14 cellular contexts compared by ENCODE assay signal in genomic region chr4:85773372-85773771, GRCh38.
A peak's percentile ranks its signal among the peaks of the same experiment; 100 is the strongest.
DNase-seq lines count a peak whose midpoint lies in the region; ATAC-seq and TF ChIP-seq lines count a peak whose summit lies in the region.
"Had no signal": no experiment of that assay in that cellular context is flagged by ENCODE, and none has a peak within 500 bp of the region (broad histone marks: within the 10 kb centered on the region; RNA-seq: fewer than 3 reads in every experiment).

No MANE protein-coding gene starts in this region.

- no peak overlapping the region for H3K4me3 ChIP-seq in GM23338
- no peak overlapping the region for H3K4me3 ChIP-seq in HUES6 (ENCODE audit: low read depth, low read length)
- H3K4me3 ChIP-seq in endodermal cell (ENCODE audit: low read length), result peak overlapping the region; percentile 37
- H3K4me3 ChIP-seq: K562 had no signal

- H3K27ac Mint-ChIP-seq in GM23338 (no peak overlapping the region), endodermal cell (peak overlapping the region; percentile 72)
- H3K27ac Mint-ChIP-seq in T-helper 2 cell treated with Interferon-gamma antibody and Interleukin-4, amounts not matched to agents 5 μg/mL and 100 μg/mL, for 36 hours, result no peak overlapping the region
- H3K27ac Mint-ChIP-seq: B cell; CD4-positive, alpha-beta T cell had no signal

- H3K9me3 Mint-ChIP-seq in GM23338 (no peaks in the 10 kb centered on the region; the same call in 2 of the 3 replicates), endodermal cell (peaks cover 15% of the 10 kb centered on the region)
- no peaks in the 10 kb centered on the region for H3K9me3 Mint-ChIP-seq in T-helper 2 cell treated with Interferon-gamma antibody and Interleukin-4, amounts not matched to agents 5 μg/mL and 100 μg/mL, for 36 hours
- H3K9me3 Mint-ChIP-seq: CD4-positive, alpha-beta T cell had no signal

- H3K27ac ChIP-seq in GM23338 (ENCODE audit: low read depth), result no peak overlapping the region
- peak overlapping the region; percentile 63; the same call in 1 of the 2 replicates for H3K27ac ChIP-seq in HUES6 (ENCODE audit: low read depth, low read length)
- H3K27ac ChIP-seq in endodermal cell (ENCODE audit: low read depth, low read length), result no peak overlapping the region
- no peak overlapping the region for H3K27ac ChIP-seq in caudate nucleus (ENCODE audit: low read depth, low read length)

- WGBS in endodermal cell (ENCODE audit: insufficient coverage in 1 of 2, insufficient read length in 1 of 2), 2 experiments, result no CpG with 5 or more reads among the region's 1 CpG

- ATAC-seq in GM23338, result peak; percentile 71
- no peak for ATAC-seq in GM21786 (IDR thresholded peaks at IDR 0.05; ENCODE audit: unreplicated experiment)
- ATAC-seq: K562 had no signal

- no peak overlapping the region for H3K9ac ChIP-seq in HUES6 (ENCODE audit: low read length)
- H3K9ac ChIP-seq in endodermal cell (ENCODE audit: extremely low read depth, low read length, poor library complexity, severe bottlenecking), result peak overlapping the region; percentile 63

- peak overlapping the region; percentile 19; the same call in 1 of the 2 replicates for H3K4me2 ChIP-seq in GM23338

- H4K20me1 ChIP-seq in GM23338 (replicated peaks; ENCODE audit: insufficient read depth), result no peaks in the 10 kb centered on the region

- TF ChIP-seq CTCF in GM23338 (conservative IDR thresholded peaks at IDR 0.05; ENCODE audit: low read depth in 2 of 2) (no peak), endodermal cell (conservative IDR thresholded peaks at IDR 0.05) (no peak)

- no peaks in the 10 kb centered on the region for H3K27me3 ChIP-seq in GM23338 (ENCODE audit: insufficient read depth)
- H3K27me3 ChIP-seq in HUES6 (ENCODE audit: control insufficient read depth, insufficient read depth, low read length), result no peaks in the 10 kb centered on the region
- no peaks in the 10 kb centered on the region for H3K27me3 ChIP-seq in endodermal cell (ENCODE audit: control insufficient read depth, insufficient read depth, low read length, poor library complexity, severe bottlenecking)

- H2AFZ ChIP-seq in GM23338, result no peak overlapping the region

- H3K36me3 Mint-ChIP-seq in GM23338 (ENCODE audit: low read depth), result no peaks in the 10 kb centered on the region
- H3K36me3 Mint-ChIP-seq in endodermal cell (ENCODE audit: low read depth), result peaks cover 9% of the 10 kb centered on the region
- H3K36me3 Mint-ChIP-seq in T-helper 2 cell treated with Interferon-gamma antibody and Interleukin-4, amounts not matched to agents 5 μg/mL and 100 μg/mL, for 36 hours (ENCODE audit: low read depth), result no peaks in the 10 kb centered on the region

- no peaks in the 10 kb centered on the region; the same call in 1 of the 2 replicates for H3K9me2 ChIP-seq in GM23338 (ENCODE audit: insufficient read depth)

- peaks cover 2% of the 10 kb centered on the region for H3K27me3 Mint-ChIP-seq in GM23338 (ENCODE audit: insufficient read depth, low read depth, poor library complexity)
- no peaks in the 10 kb centered on the region for H3K27me3 Mint-ChIP-seq in endodermal cell (ENCODE audit: insufficient read depth)
- no peaks in the 10 kb centered on the region for H3K27me3 Mint-ChIP-seq in T-helper 2 cell treated with Interferon-gamma antibody and Interleukin-4, amounts not matched to agents 5 μg/mL and 100 μg/mL, for 36 hours (ENCODE audit: low read depth)
- H3K27me3 Mint-ChIP-seq: B cell; CD4-positive, alpha-beta T cell had no signal

- no peaks in the 10 kb centered on the region for H3K79me2 ChIP-seq in GM23338 (replicated peaks; ENCODE audit: insufficient read depth)

- H3K4me3 Mint-ChIP-seq in GM23338, result no peak overlapping the region
- H3K4me3 Mint-ChIP-seq in endodermal cell, result no peak overlapping the region
- H3K4me3 Mint-ChIP-seq in T-helper 2 cell treated with Interferon-gamma antibody and Interleukin-4, amounts not matched to agents 5 μg/mL and 100 μg/mL, for 36 hours, result no peak overlapping the region
- H3K4me3 Mint-ChIP-seq: B cell; CD4-positive, alpha-beta T cell had no signal

- H3K9me3 ChIP-seq in HUES6 (ENCODE audit: control insufficient read depth, insufficient read depth, low read depth, low read length) (0 out of 2 replicates have a peak, but pooled peaks cover 2% of the 10 kb centered on the region), endodermal cell (ENCODE audit: control insufficient read depth, low read length) (peaks cover 15% of the 10 kb centered on the region)

- DNase-seq in GM23338 (ENCODE audit: low spot score) (peak; percentile 43), endodermal cell (peak; percentile 45), iPS-NIHi7 (ENCODE audit: extremely low spot score) (peak; percentile 19), caudate nucleus (lab: John Stamatoyannopoulos, UW) (no peak), NCI-H2081 treated with DMSO at 0.1 percent for 48 hours (lab: John Stamatoyannopoulos, UW) (no peak)
- DNase-seq in T-helper 2 cell treated with Interferon-gamma antibody and Interleukin-4, amounts not matched to agents 5 μg/mL and 100 μg/mL, for 36 hours (ENCODE audit: low spot score), result no peak
- DNase-seq: C1 segment of cervical spinal cord; CD4-positive, alpha-beta T cell; DMS79; HCEC 1CT had no signal

- H3K4me1 ChIP-seq in GM23338 (ENCODE audit: insufficient read depth) (peaks cover 22% of the 10 kb centered on the region), HUES6 (ENCODE audit: control insufficient read depth, insufficient read depth, low read length) (peaks cover 34% of the 10 kb centered on the region), endodermal cell (ENCODE audit: control insufficient read depth, insufficient read depth, low read length) (peaks cover 12% of the 10 kb centered on the region)

- peaks cover 25% of the 10 kb centered on the region for H3K4me1 Mint-ChIP-seq in GM23338
- H3K4me1 Mint-ChIP-seq in endodermal cell, result peaks cover 44% of the 10 kb centered on the region
- no peaks in the 10 kb centered on the region for H3K4me1 Mint-ChIP-seq in T-helper 2 cell treated with Interferon-gamma antibody and Interleukin-4, amounts not matched to agents 5 μg/mL and 100 μg/mL, for 36 hours (ENCODE audit: low read depth)

- H3K36me3 ChIP-seq in GM23338 (ENCODE audit: insufficient read depth) (no peaks in the 10 kb centered on the region), HUES6 (ENCODE audit: control insufficient read depth, insufficient read depth, low read length) (no peaks in the 10 kb centered on the region), endodermal cell (ENCODE audit: control insufficient read depth, insufficient read depth, low read length) (peaks cover 4% of the 10 kb centered on the region)

- no peaks in the 10 kb centered on the region for H3F3A ChIP-seq in GM23338 (replicated peaks; ENCODE audit: low read depth)

TF ChIP-seq in GM23338, 12 proteins besides CTCF, POLR2A, EP300 and RAD21 (continues in another document):
- no peak for TF ChIP-seq EZH2 (IDR thresholded peaks at IDR 0.05; ENCODE audit: low read depth, unreplicated experiment)
- 0 out of 2 replicates have a peak, but pooled peaks have one; percentile 19 for TF ChIP-seq ETS1 (IDR thresholded peaks at IDR 0.05)

Comparison
In these comparisons a context has a peak if more than half of its experiments do, and no peak if none do; other contexts are left out.
1. DNase-seq: peak in GM23338 (single experiment), endodermal cell (single experiment) and iPS-NIHi7 (single experiment); none in T-helper 2 cell treated with Interferon-gamma antibody and Interleukin-4, amounts not matched to agents 5 μg/mL and 100 μg/mL, for 36 hours (single experiment), caudate nucleus (0 of 61) and NCI-H2081 treated with DMSO at 0.1 percent for 48 hours (single experiment).